Comparison of ENCODE assay signal across 11 cellular contexts in genomic region chr19:3585301-3586123, GRCh38. TPM values are rescaled to one million over a fixed set of nuclear protein-coding genes. Genes with fewer than 3 reads are reported as not detected.
DNase-seq lines count a peak whose midpoint lies in the region; ATAC-seq and FAIRE-seq lines count a peak whose summit lies in the region.
"Had no signal": no experiment of that assay in that cellular context is flagged by ENCODE, and none has a peak within 500 bp of the region (broad histone marks: within the 10 kb centered on the region; RNA-seq: fewer than 3 reads in every experiment).

GIPC3 (plus strand) TSS chr19:3585478; CDS start chr19:3585598, 120 bp downstream.

- no peaks in the 10 kb centered on the region for H3K27me3 Mint-ChIP-seq in stimulated activated naive CD8-positive, alpha-beta T cell treated with anti-CD3 and anti-CD28 coated beads, Interleukin-15, amount 100 ng/mL, for 72 hours

- ATAC-seq in stimulated activated naive CD8-positive, alpha-beta T cell treated with anti-CD3 and anti-CD28 coated beads, Interleukin-15, amount 100 ng/mL, for 72 hours, result peak; percentile 48
- ATAC-seq: foreskin keratinocyte had no signal

- peak within 1 kb of the TSS in 1 of 2 donors; percentile 42 for H3K27ac Mint-ChIP-seq in stimulated activated naive CD8-positive, alpha-beta T cell treated with anti-CD3 and anti-CD28 coated beads, Interleukin-15, amount 100 ng/mL, for 72 hours

- FAIRE-seq in urothelium cell line (lab: Jason Lieb, UNC), result no peak

- peak within 1 kb of the TSS; percentile 22 to 74 for H3K4me3 Mint-ChIP-seq in stimulated activated naive CD8-positive, alpha-beta T cell treated with anti-CD3 and anti-CD28 coated beads, Interleukin-15, amount 100 ng/mL, for 72 hours

- H3K9me3 Mint-ChIP-seq in stimulated activated naive CD8-positive, alpha-beta T cell treated with anti-CD3 and anti-CD28 coated beads, Interleukin-15, amount 100 ng/mL, for 72 hours, result no peaks in the 10 kb centered on the region

- peaks cover 9% of the 10 kb centered on the region for H3K4me1 Mint-ChIP-seq in stimulated activated naive CD8-positive, alpha-beta T cell treated with anti-CD3 and anti-CD28 coated beads, Interleukin-15, amount 100 ng/mL, for 72 hours

- DNase-seq in activated CD8-positive, alpha-beta memory T cell treated with anti-CD3 and anti-CD28 coated beads for 24 hours, result peak; percentile 66
- DNase-seq in activated CD8-positive, alpha-beta memory T cell treated with anti-CD3 and anti-CD28 coated beads, Interleukin-2, amount 50 U/mL, for 4 hours, result no peak
- DNase-seq in activated naive CD4-positive, alpha-beta T cell treated with anti-CD3 and anti-CD28 coated beads, Interleukin-2, amount 50 U/mL, for 16 hours, result peak; percentile 23
- DNase-seq in iPS-NIHi11 (ENCODE audit: low spot score) (peak; percentile 59), HT-29 (ENCODE audit: low spot score) (no peak), urothelium cell line (ENCODE audit: low spot score) (no peak)
- DNase-seq in stimulated activated naive CD8-positive, alpha-beta T cell treated with anti-CD3 and anti-CD28 coated beads, Interleukin-15, amount 100 ng/mL, for 72 hours, result no peak
- DNase-seq in activated CD4-positive, CD25-positive, alpha-beta regulatory T cell treated with anti-CD3 and anti-CD28 coated beads, Interleukin-2, amount 50 U/mL, for 72 hours, result no peak
- DNase-seq: ACHN, foreskin keratinocyte had no signal

RNA-seq across cellular contexts. Expression of gene GIPC3, which starts in this region (rescaled TPM):
- not detected in 2 replicates for total RNA-seq in HT-29 (2014; rRNA removed; shearing (Covaris generic))
- total RNA-seq: foreskin keratinocyte, renal cortical epithelial cell had no signal

Comparison
In these comparisons a context has a peak if more than half of its experiments do, and no peak if none do; other contexts are left out.
1. DNase-seq: peak in activated CD8-positive, alpha-beta memory T cell treated with anti-CD3 and anti-CD28 coated beads for 24 hours (single experiment), activated naive CD4-positive, alpha-beta T cell treated with anti-CD3 and anti-CD28 coated beads, Interleukin-2, amount 50 U/mL, for 16 hours (single experiment) and iPS-NIHi11 (single experiment); none in activated CD8-positive, alpha-beta memory T cell treated with anti-CD3 and anti-CD28 coated beads, Interleukin-2, amount 50 U/mL, for 4 hours (single experiment), stimulated activated naive CD8-positive, alpha-beta T cell treated with anti-CD3 and anti-CD28 coated beads, Interleukin-15, amount 100 ng/mL, for 72 hours (0 of 2), HT-29 (single experiment), urothelium cell line (single experiment) and activated CD4-positive, CD25-positive, alpha-beta regulatory T cell treated with anti-CD3 and anti-CD28 coated beads, Interleukin-2, amount 50 U/mL, for 72 hours (single experiment).